ENCODE assay signal across 22 cellular contexts in genomic region chr2:204078003-204078698, GRCh38.
"Had no signal": no experiment of that assay in that cellular context is flagged by ENCODE, and none has a peak within 500 bp of the region (broad histone marks: within the 10 kb centered on the region; RNA-seq: fewer than 3 reads in every experiment).

No MANE protein-coding gene starts in this region.

- ATAC-seq: activated CD8-positive, alpha-beta memory T cell treated with anti-CD3 and anti-CD28 coated beads, Interleukin-2, amount 10 ng/mL, durations not matched to agents 7 days and 5 days; left cardiac atrium; natural killer cell treated with Interleukin-12 subunit alpha and Interleukin-12 subunit beta and Interleukin-15 and Interleukin-18, amount 100 ng/mL, for 72 hours; stimulated activated naive B cell treated with anti-CD40 and anti-IgM and Interleukin-4, amounts not matched to agents 10 μg/mL and 1 μg/mL and 100 μg/mL, for 72 hours had no signal

- FAIRE-seq: urothelium cell line had no signal

- H3K27ac ChIP-seq: ascending aorta, esophagus squamous epithelium, lower lobe of right lung, neutrophil, parathyroid adenoma, sigmoid colon, spleen, WERI-Rb-1 had no signal

- H3K4me1 ChIP-seq: ascending aorta, esophagus squamous epithelium, lower lobe of right lung, parathyroid adenoma, spleen had no signal

- H3K4me3 ChIP-seq: ascending aorta, esophagus squamous epithelium, lower lobe of right lung, sigmoid colon, spleen had no signal

- H3K9me3 ChIP-seq: ascending aorta, esophagus squamous epithelium, lower lobe of right lung, neutrophil, sigmoid colon, spleen had no signal

- DNase-seq: activated CD4-positive, alpha-beta memory T cell treated with anti-CD3 and anti-CD28 coated beads, Interleukin-2, amount 10 ng/mL, durations not matched to agents 7 days and 5 days; activated CD4-positive, alpha-beta T cell treated with anti-CD3 and anti-CD28 coated beads for 1 hour; activated CD8-positive, alpha-beta memory T cell treated with anti-CD3 and anti-CD28 coated beads, Interleukin-2, amount 10 ng/mL, durations not matched to agents 7 days and 5 days; activated effector memory CD4-positive, alpha-beta T cell treated with Interleukin-2 at 50 U/mL for 16 hours; activated naive CD4-positive, alpha-beta T cell treated with anti-CD3 and anti-CD28 coated beads, Interleukin-2, amount 10 ng/mL, durations not matched to agents 7 days and 5 days; activated T-cell treated with anti-CD3 and anti-CD28 coated beads, Interleukin-2, amount 50 U/mL, for 1 hour; effector CD4-positive, alpha-beta T cell; esophagus squamous epithelium; left cardiac atrium; lower lobe of right lung; sigmoid colon; spleen; stimulated activated CD4-positive, alpha-beta T cell treated with anti-CD3 and anti-CD28 coated beads, Interleukin-4, amount 100 ng/mL, for 4 hours; stimulated activated naive B cell treated with anti-CD40 and anti-IgM and Interleukin-4, amounts not matched to agents 10 μg/mL and 1 μg/mL and 100 μg/mL, for 72 hours; SW 1271; T-helper 2 cell; WERI-Rb-1 had no signal
